13 cellular contexts compared by ENCODE assay signal in the genomic region with DNA sequence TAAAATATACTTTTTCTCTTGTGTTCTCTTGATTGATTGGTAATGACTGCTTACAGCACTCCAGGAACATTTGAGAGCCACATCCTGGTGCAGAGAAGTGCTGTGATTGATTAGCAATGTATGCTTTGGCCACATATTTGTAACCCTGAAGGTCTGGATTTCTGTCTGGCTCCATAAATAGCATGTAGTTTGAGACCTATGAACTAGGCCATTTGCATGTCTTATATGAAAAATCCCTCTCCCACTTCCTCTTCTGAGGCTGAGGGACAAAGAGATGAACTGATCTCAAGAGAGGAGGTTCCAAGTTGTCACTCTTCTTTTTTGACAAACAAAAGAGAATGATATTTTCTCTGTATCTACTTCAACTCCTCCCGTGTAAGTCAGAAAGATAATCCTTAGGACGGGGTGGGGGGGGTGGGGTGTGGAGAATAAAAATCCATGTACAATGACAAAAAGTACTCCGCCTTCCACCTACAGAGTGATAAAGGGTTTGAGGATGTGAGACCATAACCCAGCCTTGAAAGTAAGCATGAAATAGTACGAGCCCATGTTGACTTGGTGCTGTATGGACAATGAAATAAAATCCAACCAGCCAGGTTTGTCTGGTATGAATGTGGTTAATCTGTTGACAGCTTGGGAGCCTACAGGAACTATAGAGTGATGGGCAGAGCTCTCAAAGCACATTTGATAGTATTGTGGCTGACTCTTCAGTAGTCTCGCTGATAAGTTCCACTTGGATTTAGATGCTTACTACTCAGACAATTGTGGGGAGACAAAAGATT. TPM values are rescaled to one million over a fixed set of nuclear protein-coding genes. Genes with fewer than 3 reads are reported as not detected.
A peak's percentile ranks its signal among the peaks of the same experiment; 100 is the strongest.
DNase-seq lines count a peak whose midpoint lies in the region; ATAC-seq and TF ChIP-seq lines count a peak whose summit lies in the region.
"Had no signal": no experiment of that assay in that cellular context is flagged by ENCODE, and none has a peak within 500 bp of the region (broad histone marks: within the 10 kb centered on the region; RNA-seq: fewer than 3 reads in every experiment).

No MANE protein-coding gene starts in this region.

- peaks cover 26% of the 10 kb centered on the region for H3K4me1 ChIP-seq in mammary epithelial cell (ENCODE audit: insufficient read depth, low read length)

- no peaks in the 10 kb centered on the region for H3K79me2 ChIP-seq in mammary epithelial cell (ENCODE audit: insufficient read depth, low read length)

- CTCF ChIA-PET in mammary epithelial cell (lab: Charles Lee; ENCODE audit: low non-redundant PET): no interaction called here

- peak; percentile 72 for ATAC-seq in GM18517 (IDR thresholded peaks at IDR 0.05; ENCODE audit: unreplicated experiment)
- ATAC-seq in GM21423 (IDR thresholded peaks at IDR 0.05; ENCODE audit: unreplicated experiment): peak; percentile 75
- peak; percentile 69 for ATAC-seq in HG03139 (IDR thresholded peaks at IDR 0.05; ENCODE audit: unreplicated experiment)
- no peak for ATAC-seq in sciatic nerve
- ATAC-seq in Right ventricle myocardium inferior: no peak
- ATAC-seq: lower lobe of right lung, psoas muscle had no signal

- dilution Hi-C loops in mammary epithelial cell (cut with HindIII; ENCODE audit: low sequenced_read_pairs): loop anchor here (5.0 kb wide), 2 partner anchors 58 to 83 kb away; no protein-coding TSS in a partner anchor

- WGBS in mammary epithelial cell (ENCODE audit: low coverage, missing lambda C conversion rate): 94% methylated on average over 5 of the region's 5 CpGs
- WGBS in lower leg skin, 2 donors: 85 to 86% methylated on average over 5 of the region's 5 CpGs

- H3K27ac ChIP-seq in mammary epithelial cell (ENCODE audit: insufficient read depth, low read depth, low read length): no peak overlapping the region
- H3K27ac ChIP-seq: lower lobe of right lung, psoas muscle, uterus, VCaP had no signal

- no peak overlapping the region for H3K9ac ChIP-seq in mammary epithelial cell (ENCODE audit: insufficient read depth, low read length)

- TF ChIP-seq CTCF in mammary epithelial cell (conservative IDR thresholded peaks at IDR 0.05 in 1 of 2, IDR thresholded peaks at IDR 0.05 in 1 of 2; ENCODE audit: extremely low read depth in 1 of 2, insufficient read depth in 1 of 2, low read depth in 1 of 2, low read length in 2 of 2) (no peak), lower leg skin (IDR thresholded peaks at IDR 0.05) (no peak)

- H2AFZ ChIP-seq in mammary epithelial cell (ENCODE audit: low read depth, low read length): no peak overlapping the region

- no peaks in the 10 kb centered on the region for H4K20me1 ChIP-seq in mammary epithelial cell (ENCODE audit: insufficient read depth, low read length)

- TF ChIP-seq POLR2A in lower leg skin (IDR thresholded peaks at IDR 0.05): no peak

- in situ Hi-C loops in mammary epithelial cell (cut with MboI; ENCODE audit: low sequenced_read_pairs in 2 of 2): no loop called here

- no peaks in the 10 kb centered on the region for H3K27me3 ChIP-seq in mammary epithelial cell (ENCODE audit: insufficient read depth, low read length)
- H3K27me3 ChIP-seq: uterus had no signal

- intact Hi-C loops in mammary epithelial cell (cut with micrococcal nuclease) (no loop called here), sciatic nerve (cut with DNase I) (no loop called here), lower leg skin (cut with DNase I; ENCODE audit: low total_unique reads) (no loop called here), Right ventricle myocardium inferior (cut with DNase I) (loop anchor here (10.0 kb wide), 2 partner anchors 145 to 175 kb away; a partner anchor contains a TSS)

- H3K9me3 ChIP-seq in mammary epithelial cell (replicated peaks; ENCODE audit: insufficient read depth, low read length): no peaks in the 10 kb centered on the region
- H3K9me3 ChIP-seq: lower lobe of right lung, psoas muscle, uterus had no signal

- H3K4me2 ChIP-seq in mammary epithelial cell (ENCODE audit: insufficient read depth, low read depth, low read length): peak overlapping the region; percentile 60

- H3K4me3 ChIP-seq in mammary epithelial cell (replicated peaks in 1 of 3; ENCODE audit: insufficient read depth in 1 of 3, low read depth in 2 of 3, low read length in 3 of 3): no peak overlapping the region
- no peak overlapping the region for H3K4me3 ChIP-seq in lower leg skin (ENCODE audit: low read depth, poor library complexity, severe bottlenecking)
- H3K4me3 ChIP-seq: lower lobe of right lung, psoas muscle, uterus had no signal

- DNase-seq in mammary epithelial cell (no peak), sciatic nerve (ENCODE audit: low spot score) (no peak), midbrain (lab: John Stamatoyannopoulos, UW) (no peak), lower leg skin (ENCODE audit: low spot score in 2 of 2) (no peak), Right ventricle myocardium inferior (ENCODE audit: missing footprints) (no peak)
- DNase-seq: H9, lower lobe of right lung, psoas muscle, uterus had no signal

- BruUV-seq in mammary epithelial cell (replicated peaks; lab: Mats Ljungman, UMichigan): no TSS peak

- no peaks in the 10 kb centered on the region for H3K36me3 ChIP-seq in mammary epithelial cell (ENCODE audit: insufficient read depth, low read length)
- H3K36me3 ChIP-seq: lower lobe of right lung, uterus had no signal

RNA-seq across cellular contexts. Expression of a gene that starts 49.1 kb away (rescaled TPM):
- total RNA-seq in mammary epithelial cell: 1,000 to 10,000 TPM; 1,362 to 2,544 TPM
- polyA plus RNA-seq in mammary epithelial cell: 2,091 TPM
- 2,638 TPM for polyA minus RNA-seq in mammary epithelial cell
- 188 TPM for total RNA-seq in sciatic nerve
- total RNA-seq in lower leg skin: 1,000 to 10,000 TPM in 1 of 4 donors, 100 to 1,000 TPM in 3; 861 to 1,282 (median 914) TPM
- 19.9 TPM for total RNA-seq in Right ventricle myocardium inferior

Comparison
In these comparisons a context has a peak if more than half of its experiments do, and no peak if none do; other contexts are left out.
1. ATAC-seq: peak in GM18517 (single experiment), GM21423 (single experiment) and HG03139 (single experiment); none in sciatic nerve (single experiment) and Right ventricle myocardium inferior (single experiment).